ENCODE assay signal across 18 cellular contexts in the genomic region with DNA sequence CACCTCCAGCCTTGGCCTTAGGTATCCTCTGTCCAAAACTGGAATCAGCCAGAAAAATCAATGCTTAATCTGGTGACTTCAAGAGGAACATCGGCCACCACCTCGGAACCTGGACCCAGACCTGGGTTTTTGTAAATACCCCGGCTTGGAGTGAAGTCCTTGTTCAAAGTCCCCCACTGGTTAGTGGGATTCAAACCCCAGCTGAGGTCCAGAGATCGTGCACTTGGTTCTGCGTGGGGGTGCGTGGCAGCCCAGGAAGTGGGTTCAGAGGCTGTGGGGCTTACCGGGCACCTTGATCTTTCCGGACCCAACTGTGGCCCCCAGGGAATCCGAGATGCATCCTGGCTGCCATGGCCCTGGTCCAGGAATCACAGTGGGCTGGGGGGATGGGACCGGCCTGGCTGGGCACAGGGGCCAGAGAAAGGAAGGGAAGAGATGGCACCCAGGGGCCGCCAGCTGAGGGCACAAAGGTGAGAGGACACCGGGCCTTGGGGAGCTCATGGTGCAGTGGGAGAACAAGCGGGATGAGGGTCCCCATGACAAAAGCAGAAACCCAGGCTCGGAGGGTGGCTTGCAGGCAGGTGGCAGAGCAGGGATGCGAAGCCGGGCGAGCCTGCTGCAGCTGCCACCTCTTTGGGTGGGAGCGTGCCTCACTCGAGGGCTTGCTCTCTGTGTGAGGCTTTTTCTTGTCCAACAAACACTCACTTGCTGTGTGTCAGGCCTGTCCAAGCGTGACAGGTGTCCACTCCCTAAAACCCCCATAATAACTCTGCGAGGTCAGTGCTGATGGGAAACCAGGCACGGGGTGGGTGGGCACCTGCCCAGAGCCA. TPM values are rescaled to one million over a fixed set of nuclear protein-coding genes. Genes with fewer than 3 reads are reported as not detected.
DNase-seq lines count a peak whose midpoint lies in the region; ATAC-seq lines count a peak whose summit lies in the region.
"Had no signal": no experiment of that assay in that cellular context is flagged by ENCODE, and none has a peak within 500 bp of the region (broad histone marks: within the 10 kb centered on the region; RNA-seq: fewer than 3 reads in every experiment).

No MANE protein-coding gene starts in this region.

- H3K4me3 ChIP-seq in neuronal stem cell (ENCODE audit: low read length in 2 of 2) = no peak overlapping the region

- H3K27me3 ChIP-seq in neuronal stem cell (ENCODE audit: control insufficient read depth in 3 of 3, insufficient read depth in 3 of 3, low read depth in 1 of 3, low read length in 3 of 3) = peaks cover 0 to 27% (median 0%) of the 10 kb centered on the region in 3 experiments
- H3K27me3 ChIP-seq: BE2C had no signal

- peak overlapping the region; percentile 89 for H2AK5ac ChIP-seq in neuronal stem cell (ENCODE audit: low read depth, low read length)

- H4K91ac ChIP-seq in neuronal stem cell (ENCODE audit: low read depth, low read length, poor library complexity) = no peak overlapping the region

- H2BK12ac ChIP-seq in neuronal stem cell (ENCODE audit: low read length) = peak overlapping the region; percentile 90

- H2BK15ac ChIP-seq in neuronal stem cell (ENCODE audit: low read length) = peak overlapping the region; percentile 96

- H3K9me3 ChIP-seq in neuronal stem cell (replicated peaks in 1 of 2; ENCODE audit: control insufficient read depth in 2 of 2, insufficient read depth in 1 of 2, low read depth in 1 of 2, low read length in 2 of 2) = peaks cover 0 to 1% of the 10 kb centered on the region in 2 donors
- H3K9me3 ChIP-seq: BE2C had no signal

- no peak overlapping the region for H3K14ac ChIP-seq in neuronal stem cell (ENCODE audit: low read length)

- no CpG with 5 or more reads among the region's 22 CpGs for WGBS in neuronal stem cell (ENCODE audit: extremely low coverage in 2 of 2, insufficient read length in 2 of 2, insufficient replicate concordance in 1 of 2), 2 donors

- peak overlapping the region; percentile 64 for H3K18ac ChIP-seq in neuronal stem cell (ENCODE audit: low read length)

- H3K27ac ChIP-seq in neuronal stem cell (replicated peaks; ENCODE audit: low read length) = no peak overlapping the region
- H3K27ac ChIP-seq: 22Rv1, RWPE1 had no signal

- no peak for ATAC-seq in HG03521 (IDR thresholded peaks at IDR 0.05; ENCODE audit: unreplicated experiment)

- H3K79me1 ChIP-seq in neuronal stem cell (ENCODE audit: low read depth, low read length) = no peaks in the 10 kb centered on the region

- peak overlapping the region; percentile 21 for H3K9ac ChIP-seq in neuronal stem cell (ENCODE audit: low read depth, low read length, poor library complexity)

- H3K4me2 ChIP-seq in neuronal stem cell (ENCODE audit: insufficient read depth, low read length, poor library complexity, severe bottlenecking) = no peak overlapping the region

- H2BK5ac ChIP-seq in neuronal stem cell (ENCODE audit: low read length) = no peak overlapping the region

- H3K23ac ChIP-seq in neuronal stem cell (ENCODE audit: low read depth, low read length, poor library complexity) = no peak overlapping the region

- H4K8ac ChIP-seq in neuronal stem cell (ENCODE audit: low read depth, low read length) = peak overlapping the region; percentile 92

- no peak overlapping the region for H3K4ac ChIP-seq in neuronal stem cell (ENCODE audit: low read length)

- H3K36me3 ChIP-seq in neuronal stem cell (replicated peaks in 1 of 2; ENCODE audit: control insufficient read depth in 2 of 2, insufficient read depth in 2 of 2, low read length in 2 of 2) = no peaks in the 10 kb centered on the region
- H3K36me3 ChIP-seq: BE2C had no signal

- DNase-seq in NCI-H1092 treated with DMSO at 0.1 percent for 48 hours (lab: John Stamatoyannopoulos, UW) (peak; percentile 37), NCI-H1092 (lab: John Stamatoyannopoulos, UW) (no peak), NCI-H345 (lab: John Stamatoyannopoulos, UW) (peak; percentile 39), left kidney (ENCODE audit: low read depth, low spot score) (peak; percentile 64), neuronal stem cell (ENCODE audit: low spot score) (no peak), D341Med (ENCODE audit: low spot score) (no peak), RKO (ENCODE audit: low spot score) (no peak)
- DNase-seq: BE2C; CD8-positive, alpha-beta memory T cell; DMS 273 treated with DMSO at 0.1 percent for 48 hours; NCI-H1436 treated with DMSO at 0.1 percent for 48 hours; NCI-H2081; NCI-H446; NCI-H69; OCI-M1 had no signal

- H2BK120ac ChIP-seq in neuronal stem cell (ENCODE audit: low read depth, low read length) = no peak overlapping the region

- peaks cover 0 to under 1% of the 10 kb centered on the region in 2 donors for H3K4me1 ChIP-seq in neuronal stem cell (ENCODE audit: control insufficient read depth in 2 of 2, insufficient read depth in 1 of 2, low read depth in 1 of 2, low read length in 2 of 2)
- H3K4me1 ChIP-seq: BE2C had no signal

- H2AFZ ChIP-seq in neuronal stem cell (ENCODE audit: low read length) = no peak overlapping the region

RNA-seq across cellular contexts. Expression of a gene that starts 27.7 kb away (rescaled TPM):
- polyA plus RNA-seq in neuronal stem cell (2013, experiment 1 of 2) = not detected
- not detected for polyA plus RNA-seq in neuronal stem cell (2013, experiment 2 of 2)

RNA-seq across cellular contexts. Expression of a gene that starts 31.6 kb away (rescaled TPM):
- polyA plus RNA-seq in neuronal stem cell (2013, experiment 1 of 2) = not detected
- not detected for polyA plus RNA-seq in neuronal stem cell (2013, experiment 2 of 2)
- polyA plus RNA-seq: CD8-positive, alpha-beta memory T cell had no signal

Comparison
In these comparisons a context has a peak if more than half of its experiments do, and no peak if none do; other contexts are left out.
1. DNase-seq: peak in NCI-H1092 treated with DMSO at 0.1 percent for 48 hours (single experiment), NCI-H345 (single experiment) and left kidney (single experiment); none in NCI-H1092 (single experiment), neuronal stem cell (single experiment), D341Med (single experiment) and RKO (single experiment).